18 cellular contexts compared by ENCODE assay signal in genomic region chr7:145624618-145625017, GRCh38.
"Had no signal": no experiment of that assay in that cellular context is flagged by ENCODE, and none has a peak within 500 bp of the region (broad histone marks: within the 10 kb centered on the region; RNA-seq: fewer than 3 reads in every experiment).

No MANE protein-coding gene starts in this region.

- ATAC-seq: activated CD4-positive, CD25-positive, alpha-beta regulatory T cell treated with anti-CD3 and anti-CD28 coated beads, Interleukin-2, amount 50 U/mL, for 24 hours; activated CD8-positive, alpha-beta T cell treated with anti-CD3 and anti-CD28 coated beads, Interleukin-2, amount 10 ng/mL, durations not matched to agents 7 days and 5 days; activated naive CD4-positive, alpha-beta T cell treated with anti-CD3 and anti-CD28 coated beads, Interleukin-2, amount 50 U/mL, for 72 hours; heart right ventricle; left ventricle myocardium superior had no signal

- H3K4me3 ChIP-seq: cardiac muscle cell, heart right ventricle, vagina had no signal

- H3K27me3 ChIP-seq: cardiac muscle cell, heart right ventricle, vagina had no signal

- DNase-seq: activated CD4-positive, alpha-beta T cell treated with anti-CD3 and anti-CD28 coated beads, Interleukin-2, amount 10 ng/mL, durations not matched to agents 7 days and 5 days; activated CD8-positive, alpha-beta T cell treated with anti-CD3 and anti-CD28 coated beads, Interleukin-2, amount 10 ng/mL, durations not matched to agents 7 days and 5 days; activated effector memory CD4-positive, alpha-beta T cell treated with Interleukin-2 at 50 U/mL for 16 hours; activated T-cell treated with anti-CD3 and anti-CD28 coated beads, Interleukin-2, amount 50 U/mL, for 48 hours; dermis blood vessel endothelial cell; heart right ventricle; kidney glomerular epithelial cell; left ventricle myocardium superior; nephron progenitor cell; occipital lobe; retina; stimulated activated CD4-positive, alpha-beta T cell treated with anti-CD3 and anti-CD28 coated beads, Interleukin-2, amount 100 ng/mL, for 24 hours; stimulated activated naive CD4-positive, alpha-beta T cell treated with Interleukin-2 at 50 U/mL for 16 hours; trophoblast cell had no signal

- H3K4me1 ChIP-seq: heart right ventricle, vagina had no signal

- H3K9me3 ChIP-seq: vagina had no signal

- H3K36me3 ChIP-seq: cardiac muscle cell, heart right ventricle, vagina had no signal

- H3K27ac ChIP-seq: cardiac muscle cell, heart right ventricle, vagina had no signal
